Comparison of ENCODE assay signal across 16 cellular contexts in the genomic region with DNA sequence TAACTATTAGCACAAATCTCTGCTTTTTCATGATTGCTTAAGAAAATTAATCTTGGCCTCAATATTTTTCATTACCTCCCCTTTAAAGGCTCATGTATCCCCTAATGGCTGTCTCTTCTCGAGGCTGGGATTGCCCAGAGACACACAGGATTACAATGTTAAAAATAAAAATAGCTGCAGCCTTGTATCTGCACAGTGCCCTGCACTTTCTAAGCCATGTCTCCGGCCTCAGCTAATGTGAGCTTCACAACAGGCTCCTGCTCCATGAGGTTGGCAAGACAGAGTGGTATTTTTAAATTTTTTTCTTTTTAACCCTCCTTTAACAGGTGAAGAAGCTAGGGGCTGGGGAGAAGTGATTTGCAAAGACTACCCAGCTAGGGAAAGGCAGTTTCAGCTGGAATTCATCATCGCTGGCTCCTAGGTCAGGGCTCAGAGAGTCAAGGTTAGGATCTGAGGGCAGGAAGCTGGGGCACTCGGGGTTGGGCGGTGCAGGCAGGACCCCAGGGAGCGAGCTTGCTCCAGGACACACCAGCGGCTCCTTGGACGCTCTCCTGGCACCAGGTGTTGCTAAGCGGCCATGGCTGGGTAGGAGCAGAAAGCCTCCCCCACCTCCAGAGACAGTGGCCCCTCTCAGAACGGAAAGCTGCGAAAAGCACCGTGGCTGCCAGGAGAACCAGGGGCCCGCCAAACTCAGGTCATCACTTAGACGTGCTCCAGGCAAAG.
"Had no signal": no experiment of that assay in that cellular context is flagged by ENCODE, and none has a peak within 500 bp of the region (broad histone marks: within the 10 kb centered on the region; RNA-seq: fewer than 3 reads in every experiment).

No MANE protein-coding gene starts in this region.

- H3K36me3 Mint-ChIP-seq: activated naive CD8-positive, alpha-beta T cell; memory B cell had no signal

- H3K27ac Mint-ChIP-seq: activated naive CD8-positive, alpha-beta T cell; activated T-cell treated with anti-CD3 and anti-CD28 coated beads, Interleukin-2, amount 50 U/mL, for 24 hours; activated T-helper 17 cell treated with anti-CD3 and anti-CD28 coated beads, Interleukin-2, amount 50 U/mL, for 72 hours; memory B cell had no signal

- H3K36me3 ChIP-seq: thyroid gland, upper lobe of right lung, WERI-Rb-1 had no signal

- H3K4me3 ChIP-seq: thyroid gland, upper lobe of right lung had no signal

- H3K4me1 Mint-ChIP-seq: activated T-helper 17 cell treated with anti-CD3 and anti-CD28 coated beads, Interleukin-2, amount 50 U/mL, for 72 hours; memory B cell had no signal

- H3K9me3 Mint-ChIP-seq: activated T-cell treated with anti-CD3 and anti-CD28 coated beads, Interleukin-2, amount 50 U/mL, for 24 hours; activated T-helper 17 cell treated with anti-CD3 and anti-CD28 coated beads, Interleukin-2, amount 50 U/mL, for 72 hours; memory B cell; nephron had no signal

- H3K4me3 Mint-ChIP-seq: activated naive CD8-positive, alpha-beta T cell; activated T-cell treated with anti-CD3 and anti-CD28 coated beads, Interleukin-2, amount 50 U/mL, for 24 hours; activated T-helper 17 cell treated with anti-CD3 and anti-CD28 coated beads, Interleukin-2, amount 50 U/mL, for 72 hours; memory B cell; nephron had no signal

- DNase-seq: activated T-cell treated with anti-CD3 and anti-CD28 coated beads, Interleukin-2, amount 50 U/mL, for 24 hours; amniotic stem cell; foreskin fibroblast; hippocampal formation; stimulated activated CD4-positive, alpha-beta T cell treated with anti-CD3 and anti-CD28 coated beads, Interleukin-2, amount 100 ng/mL, for 48 hours; stimulated activated naive CD4-positive, alpha-beta T cell; T-helper 1 cell; thyroid gland; upper lobe of right lung; WERI-Rb-1 had no signal

- FAIRE-seq: endometrium, TTC549 had no signal

- ATAC-seq: activated T-helper 17 cell treated with anti-CD3 and anti-CD28 coated beads, Interleukin-2, amount 50 U/mL, for 72 hours; upper lobe of right lung had no signal

- H3K9me3 ChIP-seq: thyroid gland, upper lobe of right lung had no signal

- H3K27me3 ChIP-seq: thyroid gland, upper lobe of right lung had no signal

- H3K27ac ChIP-seq: thyroid gland, upper lobe of right lung, WERI-Rb-1 had no signal

- H3K4me1 ChIP-seq: upper lobe of right lung had no signal
